Comparison of ENCODE assay signal across 24 cellular contexts in the genomic region with DNA sequence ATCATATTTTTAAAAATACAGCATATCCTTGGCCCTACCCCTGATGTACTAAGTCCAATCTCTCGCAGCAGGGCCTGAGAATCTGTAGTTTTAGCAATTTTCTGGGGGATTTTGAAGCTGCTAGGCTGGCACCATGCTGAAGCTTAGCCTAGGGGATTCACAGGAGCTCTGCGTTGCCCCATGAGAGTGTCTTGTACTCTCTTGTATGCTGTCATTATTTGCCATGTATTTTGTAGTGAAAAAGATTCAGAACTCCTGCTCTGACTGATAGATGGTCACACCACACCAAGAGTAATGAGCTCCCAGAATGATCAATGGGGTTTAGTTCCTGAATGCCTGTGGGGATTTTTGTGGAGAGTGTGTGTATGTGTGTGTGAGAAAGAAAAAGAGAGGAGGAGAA.
"Had no signal": no experiment of that assay in that cellular context is flagged by ENCODE, and none has a peak within 500 bp of the region (broad histone marks: within the 10 kb centered on the region; RNA-seq: fewer than 3 reads in every experiment).

No MANE protein-coding gene starts in this region.

- H3K4me3 ChIP-seq: adrenal gland, body of pancreas, SK-N-MC had no signal

- H3K4me3 Mint-ChIP-seq: activated CD4-positive, alpha-beta memory T cell treated with anti-CD3 and anti-CD28 coated beads for 36 hours; activated naive CD4-positive, alpha-beta T cell treated with anti-CD3 and anti-CD28 coated beads for 36 hours; activated T-cell treated with anti-CD3 and anti-CD28 coated beads, Interleukin-2, amount 50 U/mL, for 4 hours; activated T-helper 1 cell treated with anti-CD3 and anti-CD28 coated beads, Interleukin-12 subunit alpha, Interleukin-12 subunit beta, Interleukin-2, Interleukin-4 antibody, amounts not matched to agents 30 ng/mL and 10 ng/mL and 1 ng/mL, durations not matched to agents 14 hours and 24 hours and 36 hours; WTC11 had no signal

- H3K9me3 Mint-ChIP-seq: activated CD4-positive, alpha-beta memory T cell treated with anti-CD3 and anti-CD28 coated beads for 36 hours; activated naive CD4-positive, alpha-beta T cell treated with anti-CD3 and anti-CD28 coated beads for 36 hours; activated naive CD4-positive, alpha-beta T cell treated with anti-CD3 and anti-CD28 coated beads, Interleukin-2, amount 50 U/mL, for 72 hours; activated T-cell treated with anti-CD3 and anti-CD28 coated beads, Interleukin-2, amount 50 U/mL, for 4 hours; activated T-helper 1 cell treated with anti-CD3 and anti-CD28 coated beads, Interleukin-12 subunit alpha, Interleukin-12 subunit beta, Interleukin-2, Interleukin-4 antibody, amounts not matched to agents 30 ng/mL and 10 ng/mL and 1 ng/mL, durations not matched to agents 14 hours and 24 hours and 36 hours; WTC11 had no signal

- H3K27ac ChIP-seq: adrenal gland, body of pancreas, KMS-11, SK-N-MC had no signal

- H3K27ac Mint-ChIP-seq: activated CD4-positive, alpha-beta memory T cell treated with anti-CD3 and anti-CD28 coated beads for 36 hours; activated naive CD4-positive, alpha-beta T cell treated with anti-CD3 and anti-CD28 coated beads for 36 hours; activated naive CD4-positive, alpha-beta T cell treated with anti-CD3 and anti-CD28 coated beads, Interleukin-2, amount 50 U/mL, for 72 hours; activated T-helper 1 cell treated with anti-CD3 and anti-CD28 coated beads, Interleukin-12 subunit alpha, Interleukin-12 subunit beta, Interleukin-2, Interleukin-4 antibody, amounts not matched to agents 30 ng/mL and 10 ng/mL and 1 ng/mL, durations not matched to agents 14 hours and 24 hours and 36 hours; WTC11 had no signal

- H3K4me1 ChIP-seq: adrenal gland, body of pancreas had no signal

- H3K9me3 ChIP-seq: adrenal gland, body of pancreas had no signal

- DNase-seq: activated CD4-positive, alpha-beta memory T cell treated with anti-CD3 and anti-CD28 coated beads for 36 hours; activated CD4-positive, alpha-beta T cell treated with anti-CD3 and anti-CD28 coated beads for 4 hours; activated CD4-positive, alpha-beta T cell treated with anti-CD3 and anti-CD28 coated beads, Interleukin-2, amount 50 U/mL, for 1 hour; activated CD8-positive, alpha-beta memory T cell treated with anti-CD3 and anti-CD28 coated beads, Interleukin-2, amount 50 U/mL, for 4 hours; activated gamma-delta T cell treated with Interleukin-2 at 50 U/mL for 16 hours; activated naive CD4-positive, alpha-beta T cell treated with anti-CD3 and anti-CD28 coated beads for 36 hours; activated T-cell treated with anti-CD3 and anti-CD28 coated beads for 4 hours; activated T-cell treated with anti-CD3 and anti-CD28 coated beads, Interleukin-2, amount 50 U/mL, for 4 hours; adrenal gland; body of pancreas; central memory CD4-positive, alpha-beta T cell; MM.1S; MV-4-11; NCI-H1436 treated with DMSO at 0.1 percent for 48 hours; NCI-H187 treated with DMSO at 0.1 percent for 48 hours; OCI-M1; Right ventricle myocardium superior; T1000 had no signal

- H3K27me3 ChIP-seq: adrenal gland, body of pancreas had no signal

- ATAC-seq: activated CD4-positive, CD25-positive, alpha-beta regulatory T cell treated with anti-CD3 and anti-CD28 coated beads, Interleukin-2, amount 50 U/mL, for 24 hours; activated naive CD4-positive, alpha-beta T cell treated with anti-CD3 and anti-CD28 coated beads, Interleukin-2, amount 50 U/mL, for 72 hours; activated T-cell treated with anti-CD3 and anti-CD28 coated beads, Interleukin-2, amount 50 U/mL, for 4 hours; body of pancreas; WTC11 had no signal

- H3K27me3 Mint-ChIP-seq: activated CD4-positive, alpha-beta memory T cell treated with anti-CD3 and anti-CD28 coated beads for 36 hours had no signal

- H3K36me3 ChIP-seq: adrenal gland had no signal

- H3K36me3 Mint-ChIP-seq: activated CD4-positive, alpha-beta memory T cell treated with anti-CD3 and anti-CD28 coated beads for 36 hours; activated naive CD4-positive, alpha-beta T cell treated with anti-CD3 and anti-CD28 coated beads, Interleukin-2, amount 50 U/mL, for 72 hours; WTC11 had no signal
